18 cellular contexts compared by ENCODE assay signal in the genomic region with DNA sequence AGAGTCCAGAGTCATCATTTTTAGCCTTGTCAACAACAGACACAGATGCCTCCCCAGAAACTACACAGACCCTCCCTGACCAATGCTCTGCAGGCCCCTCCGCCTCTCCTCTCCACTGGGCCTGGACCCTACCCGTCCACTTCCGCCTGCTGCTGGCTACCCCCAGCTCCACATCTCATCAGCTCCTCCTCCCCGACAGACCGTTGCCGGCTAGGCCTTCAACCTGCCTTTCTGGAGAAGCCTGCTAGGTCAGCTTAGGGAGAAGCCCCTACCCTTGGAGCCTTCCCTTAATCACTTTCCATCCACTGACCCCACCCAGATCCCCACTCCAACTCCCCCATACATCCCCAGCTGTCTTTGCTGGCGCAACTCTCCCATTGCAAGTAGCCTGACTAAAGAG. TPM values are rescaled to one million over a fixed set of nuclear protein-coding genes. Genes with fewer than 3 reads are reported as not detected.
DNase-seq lines count a peak whose midpoint lies in the region; ATAC-seq and TF ChIP-seq lines count a peak whose summit lies in the region.
"Had no signal": no experiment of that assay in that cellular context is flagged by ENCODE, and none has a peak within 500 bp of the region (broad histone marks: within the 10 kb centered on the region; RNA-seq: fewer than 3 reads in every experiment).

No MANE protein-coding gene starts in this region.

- peaks cover 17% of the 10 kb centered on the region for H3K4me1 Mint-ChIP-seq in activated CD4-positive, alpha-beta T cell treated with anti-CD3 and anti-CD28 coated beads, Interleukin-2, amount 10 ng/mL, durations not matched to agents 24 days and 14 days
- H3K4me1 Mint-ChIP-seq in T-helper 17 cell (peaks cover 17% of the 10 kb centered on the region), endodermal cell (peaks cover 37% of the 10 kb centered on the region), osteocyte (ENCODE audit: unreplicated experiment) (peaks cover 9% of the 10 kb centered on the region)
- peaks cover 21% of the 10 kb centered on the region for H3K4me1 Mint-ChIP-seq in CD8-positive, alpha-beta T cell (ENCODE audit: low read depth)

- WGBS in endodermal cell (ENCODE audit: insufficient coverage in 1 of 2, insufficient read length in 1 of 2), 2 experiments = 87% methylated on average over 7 of the region's 7 CpGs; no CpG with 5 or more reads in 1 of the 2 experiments

- H3K27me3 Mint-ChIP-seq in activated CD4-positive, alpha-beta T cell treated with anti-CD3 and anti-CD28 coated beads, Interleukin-2, amount 10 ng/mL, durations not matched to agents 24 days and 14 days = peaks cover 24% of the 10 kb centered on the region
- peaks cover 20% of the 10 kb centered on the region for H3K27me3 Mint-ChIP-seq in T-helper 17 cell
- H3K27me3 Mint-ChIP-seq in endodermal cell (ENCODE audit: insufficient read depth) = peaks cover 52% of the 10 kb centered on the region
- no peaks in the 10 kb centered on the region for H3K27me3 Mint-ChIP-seq in osteocyte (ENCODE audit: unreplicated experiment)
- H3K27me3 Mint-ChIP-seq in CD8-positive, alpha-beta T cell (ENCODE audit: low read depth) = no peaks in the 10 kb centered on the region

- intact Hi-C loops in activated CD4-positive, alpha-beta T cell treated with anti-CD3 and anti-CD28 coated beads, Interleukin-2, amount 10 ng/mL, durations not matched to agents 24 days and 14 days (cut with micrococcal nuclease) = no loop called here
- intact Hi-C loops in CD8-positive, alpha-beta T cell (cut with DNase I, micrococcal nuclease) = no loop called here

- no peak overlapping the region for H3K27ac Mint-ChIP-seq in activated CD4-positive, alpha-beta T cell treated with anti-CD3 and anti-CD28 coated beads, Interleukin-2, amount 10 ng/mL, durations not matched to agents 24 days and 14 days
- H3K27ac Mint-ChIP-seq in T-helper 17 cell (no peak overlapping the region), endodermal cell (no peak overlapping the region), osteocyte (ENCODE audit: unreplicated experiment) (no peak overlapping the region)
- no peak overlapping the region for H3K27ac Mint-ChIP-seq in CD8-positive, alpha-beta T cell

- no peak for DNase-seq in activated CD4-positive, alpha-beta T cell treated with anti-CD3 and anti-CD28 coated beads, Interleukin-2, amount 10 ng/mL, durations not matched to agents 24 days and 14 days
- no peak for DNase-seq in activated CD4-positive, alpha-beta T cell treated with anti-CD3 and anti-CD28 coated beads, Interleukin-2, amount 50 U/mL, for 4 hours
- DNase-seq in T-helper 17 cell = no peak
- no peak for DNase-seq in endodermal cell
- no peak for DNase-seq in osteocyte (ENCODE audit: extremely low spot score, unreplicated experiment)
- DNase-seq in NCI-H1930 (lab: John Stamatoyannopoulos, UW) = no peak
- DNase-seq in CD8-positive, alpha-beta T cell = no peak
- DNase-seq: activated CD4-positive, alpha-beta T cell treated with anti-CD3 and anti-CD28 coated beads, Interleukin-2, amount 50 U/mL, for 1 hour; activated effector memory CD4-positive, alpha-beta T cell treated with anti-CD3 and anti-CD28 coated beads, Interleukin-2, amount 50 U/mL, for 16 hours; body of pancreas; effector CD4-positive, alpha-beta T cell; lower lobe of right lung; NCI-H446; SIG-M5; transverse colon had no signal

- H3K9me3 Mint-ChIP-seq in activated CD4-positive, alpha-beta T cell treated with anti-CD3 and anti-CD28 coated beads, Interleukin-2, amount 10 ng/mL, durations not matched to agents 24 days and 14 days = no peaks in the 10 kb centered on the region
- H3K9me3 Mint-ChIP-seq in endodermal cell = peaks cover 2% of the 10 kb centered on the region
- no peaks in the 10 kb centered on the region for H3K9me3 Mint-ChIP-seq in osteocyte (ENCODE audit: unreplicated experiment)
- H3K9me3 Mint-ChIP-seq in CD8-positive, alpha-beta T cell = no peaks in the 10 kb centered on the region

- H3K4me3 ChIP-seq in endodermal cell (ENCODE audit: low read length) = peak overlapping the region; percentile 74
- no peak overlapping the region for H3K4me3 ChIP-seq in CD8-positive, alpha-beta T cell (ENCODE audit: low read depth, low read length)
- H3K4me3 ChIP-seq: body of pancreas had no signal

- no peak overlapping the region for H3K27ac ChIP-seq in endodermal cell (ENCODE audit: low read depth, low read length)
- no peak overlapping the region for H3K27ac ChIP-seq in CD8-positive, alpha-beta T cell (ENCODE audit: low read depth, low read length)
- H3K27ac ChIP-seq: body of pancreas, lower lobe of right lung, transverse colon had no signal

- no peak overlapping the region for H3K9ac ChIP-seq in endodermal cell (ENCODE audit: extremely low read depth, low read length, poor library complexity, severe bottlenecking)

- no peak for TF ChIP-seq CTCF in endodermal cell (conservative IDR thresholded peaks at IDR 0.05)
- no peak for TF ChIP-seq CTCF in osteocyte (IDR thresholded peaks at IDR 0.05)
- TF ChIP-seq CTCF in CD8-positive, alpha-beta T cell (IDR thresholded peaks at IDR 0.05) = no peak

- peaks cover 11% of the 10 kb centered on the region for H3K4me1 ChIP-seq in endodermal cell (ENCODE audit: control insufficient read depth, insufficient read depth, low read length)
- peaks cover 16% of the 10 kb centered on the region for H3K4me1 ChIP-seq in CD8-positive, alpha-beta T cell (ENCODE audit: insufficient read depth, low read length)

- POLR2A ChIA-PET in CD8-positive, alpha-beta T cell (lab: Charles Lee) = interaction anchor here (1.0 kb wide), 1 partner anchor 9 kb away, joined by 3 read pairs; a partner anchor contains a TSS

- H3K4me3 Mint-ChIP-seq in activated CD4-positive, alpha-beta T cell treated with anti-CD3 and anti-CD28 coated beads, Interleukin-2, amount 10 ng/mL, durations not matched to agents 24 days and 14 days = peak overlapping the region; percentile 86
- H3K4me3 Mint-ChIP-seq in T-helper 17 cell (peak overlapping the region; percentile 89), endodermal cell (peak overlapping the region; percentile 72), osteocyte (ENCODE audit: unreplicated experiment) (peak overlapping the region; percentile 56)
- no peak overlapping the region for H3K4me3 Mint-ChIP-seq in CD8-positive, alpha-beta T cell

- no peaks in the 10 kb centered on the region for H3K9me3 ChIP-seq in T-helper 17 cell (ENCODE audit: control insufficient read depth, low read length, poor library complexity, severe bottlenecking)
- no peaks in the 10 kb centered on the region for H3K9me3 ChIP-seq in endodermal cell (ENCODE audit: control insufficient read depth, low read length)
- no peaks in the 10 kb centered on the region for H3K9me3 ChIP-seq in CD8-positive, alpha-beta T cell (ENCODE audit: low read length)
- H3K9me3 ChIP-seq: body of pancreas, lower lobe of right lung, transverse colon had no signal

- peaks cover 16% of the 10 kb centered on the region for H3K36me3 ChIP-seq in endodermal cell (ENCODE audit: control insufficient read depth, insufficient read depth, low read length)
- H3K36me3 ChIP-seq in CD8-positive, alpha-beta T cell (ENCODE audit: insufficient read depth, low read length) = no peaks in the 10 kb centered on the region
- H3K36me3 ChIP-seq: transverse colon had no signal

- H3K36me3 Mint-ChIP-seq in activated CD4-positive, alpha-beta T cell treated with anti-CD3 and anti-CD28 coated beads, Interleukin-2, amount 10 ng/mL, durations not matched to agents 24 days and 14 days (ENCODE audit: low read depth) = peaks cover 9% of the 10 kb centered on the region
- H3K36me3 Mint-ChIP-seq in T-helper 17 cell (ENCODE audit: low read depth) = no peaks in the 10 kb centered on the region
- H3K36me3 Mint-ChIP-seq in endodermal cell (ENCODE audit: low read depth) = peaks cover 21% of the 10 kb centered on the region
- peaks cover 2% of the 10 kb centered on the region for H3K36me3 Mint-ChIP-seq in osteocyte (ENCODE audit: unreplicated experiment)
- H3K36me3 Mint-ChIP-seq in CD8-positive, alpha-beta T cell = no peaks in the 10 kb centered on the region

- H3K27me3 ChIP-seq in endodermal cell (ENCODE audit: control insufficient read depth, insufficient read depth, low read length, poor library complexity, severe bottlenecking) = no peaks in the 10 kb centered on the region
- no peaks in the 10 kb centered on the region for H3K27me3 ChIP-seq in CD8-positive, alpha-beta T cell (ENCODE audit: insufficient read depth, low read length)

- CTCF ChIA-PET in CD8-positive, alpha-beta T cell (lab: Charles Lee) = no interaction called here

- no peak for ATAC-seq in T-helper 17 cell
- ATAC-seq in GM21360 (IDR thresholded peaks at IDR 0.05; ENCODE audit: unreplicated experiment) = no peak
- ATAC-seq in CD8-positive, alpha-beta T cell = no peak
- ATAC-seq: body of pancreas had no signal

RNA-seq across cellular contexts. Expression of a gene that starts 1.4 kb away (rescaled TPM):
- 1.7 and 2.8 TPM in 2 replicates for total RNA-seq in activated CD4-positive, alpha-beta T cell treated with anti-CD3 and anti-CD28 coated beads, Interleukin-2, amount 10 ng/mL, durations not matched to agents 24 days and 14 days
- 1 to 10 TPM in 1 of 2 donors, under 1 TPM in 1; 0.47 to 2.0 TPM for total RNA-seq in T-helper 17 cell
- 10 to 100 TPM in 1 of 2 donors, 1 to 10 TPM in 1; 8.4 to 19.6 TPM for total RNA-seq in endodermal cell
- 4.8 TPM for polyA plus RNA-seq in endodermal cell (2013, experiment 1 of 2)
- 3.4 TPM for polyA plus RNA-seq in endodermal cell (2013, experiment 2 of 2)
- 1.3 and 1.8 TPM in 2 replicates for total RNA-seq in osteocyte
- 1 to 10 TPM; 1.1 to 1.4 TPM for total RNA-seq in CD8-positive, alpha-beta T cell
- total RNA-seq: A172, Daoy, transverse colon had no signal

RNA-seq across cellular contexts. Expression of a gene that starts 8.6 kb away (rescaled TPM):
- total RNA-seq in activated CD4-positive, alpha-beta T cell treated with anti-CD3 and anti-CD28 coated beads, Interleukin-2, amount 10 ng/mL, durations not matched to agents 24 days and 14 days = 55.7 and 59.3 TPM in 2 replicates
- 10 to 100 TPM; 35.5 to 52.5 TPM for total RNA-seq in T-helper 17 cell
- total RNA-seq in endodermal cell = 10 to 100 TPM; 33.8 to 38.9 TPM
- 18.2 TPM for polyA plus RNA-seq in endodermal cell (2013, experiment 1 of 2)
- polyA plus RNA-seq in endodermal cell (2013, experiment 2 of 2) = 19.0 TPM
- 22.0 and 25.2 TPM in 2 replicates for total RNA-seq in osteocyte
- 10 to 100 TPM; 36.6 to 40.3 TPM for total RNA-seq in CD8-positive, alpha-beta T cell
